ENCODE assay signal across 1 cellular context in genomic region chr9:129987941-129988340, GRCh38.
TF ChIP-seq lines count a peak whose summit lies in the region.

No MANE protein-coding gene starts in this region.

TF ChIP-seq in GM23338, 12 proteins besides CTCF, POLR2A, EP300 and RAD21 (continued from another document):
- TF ChIP-seq, protein P1, sequence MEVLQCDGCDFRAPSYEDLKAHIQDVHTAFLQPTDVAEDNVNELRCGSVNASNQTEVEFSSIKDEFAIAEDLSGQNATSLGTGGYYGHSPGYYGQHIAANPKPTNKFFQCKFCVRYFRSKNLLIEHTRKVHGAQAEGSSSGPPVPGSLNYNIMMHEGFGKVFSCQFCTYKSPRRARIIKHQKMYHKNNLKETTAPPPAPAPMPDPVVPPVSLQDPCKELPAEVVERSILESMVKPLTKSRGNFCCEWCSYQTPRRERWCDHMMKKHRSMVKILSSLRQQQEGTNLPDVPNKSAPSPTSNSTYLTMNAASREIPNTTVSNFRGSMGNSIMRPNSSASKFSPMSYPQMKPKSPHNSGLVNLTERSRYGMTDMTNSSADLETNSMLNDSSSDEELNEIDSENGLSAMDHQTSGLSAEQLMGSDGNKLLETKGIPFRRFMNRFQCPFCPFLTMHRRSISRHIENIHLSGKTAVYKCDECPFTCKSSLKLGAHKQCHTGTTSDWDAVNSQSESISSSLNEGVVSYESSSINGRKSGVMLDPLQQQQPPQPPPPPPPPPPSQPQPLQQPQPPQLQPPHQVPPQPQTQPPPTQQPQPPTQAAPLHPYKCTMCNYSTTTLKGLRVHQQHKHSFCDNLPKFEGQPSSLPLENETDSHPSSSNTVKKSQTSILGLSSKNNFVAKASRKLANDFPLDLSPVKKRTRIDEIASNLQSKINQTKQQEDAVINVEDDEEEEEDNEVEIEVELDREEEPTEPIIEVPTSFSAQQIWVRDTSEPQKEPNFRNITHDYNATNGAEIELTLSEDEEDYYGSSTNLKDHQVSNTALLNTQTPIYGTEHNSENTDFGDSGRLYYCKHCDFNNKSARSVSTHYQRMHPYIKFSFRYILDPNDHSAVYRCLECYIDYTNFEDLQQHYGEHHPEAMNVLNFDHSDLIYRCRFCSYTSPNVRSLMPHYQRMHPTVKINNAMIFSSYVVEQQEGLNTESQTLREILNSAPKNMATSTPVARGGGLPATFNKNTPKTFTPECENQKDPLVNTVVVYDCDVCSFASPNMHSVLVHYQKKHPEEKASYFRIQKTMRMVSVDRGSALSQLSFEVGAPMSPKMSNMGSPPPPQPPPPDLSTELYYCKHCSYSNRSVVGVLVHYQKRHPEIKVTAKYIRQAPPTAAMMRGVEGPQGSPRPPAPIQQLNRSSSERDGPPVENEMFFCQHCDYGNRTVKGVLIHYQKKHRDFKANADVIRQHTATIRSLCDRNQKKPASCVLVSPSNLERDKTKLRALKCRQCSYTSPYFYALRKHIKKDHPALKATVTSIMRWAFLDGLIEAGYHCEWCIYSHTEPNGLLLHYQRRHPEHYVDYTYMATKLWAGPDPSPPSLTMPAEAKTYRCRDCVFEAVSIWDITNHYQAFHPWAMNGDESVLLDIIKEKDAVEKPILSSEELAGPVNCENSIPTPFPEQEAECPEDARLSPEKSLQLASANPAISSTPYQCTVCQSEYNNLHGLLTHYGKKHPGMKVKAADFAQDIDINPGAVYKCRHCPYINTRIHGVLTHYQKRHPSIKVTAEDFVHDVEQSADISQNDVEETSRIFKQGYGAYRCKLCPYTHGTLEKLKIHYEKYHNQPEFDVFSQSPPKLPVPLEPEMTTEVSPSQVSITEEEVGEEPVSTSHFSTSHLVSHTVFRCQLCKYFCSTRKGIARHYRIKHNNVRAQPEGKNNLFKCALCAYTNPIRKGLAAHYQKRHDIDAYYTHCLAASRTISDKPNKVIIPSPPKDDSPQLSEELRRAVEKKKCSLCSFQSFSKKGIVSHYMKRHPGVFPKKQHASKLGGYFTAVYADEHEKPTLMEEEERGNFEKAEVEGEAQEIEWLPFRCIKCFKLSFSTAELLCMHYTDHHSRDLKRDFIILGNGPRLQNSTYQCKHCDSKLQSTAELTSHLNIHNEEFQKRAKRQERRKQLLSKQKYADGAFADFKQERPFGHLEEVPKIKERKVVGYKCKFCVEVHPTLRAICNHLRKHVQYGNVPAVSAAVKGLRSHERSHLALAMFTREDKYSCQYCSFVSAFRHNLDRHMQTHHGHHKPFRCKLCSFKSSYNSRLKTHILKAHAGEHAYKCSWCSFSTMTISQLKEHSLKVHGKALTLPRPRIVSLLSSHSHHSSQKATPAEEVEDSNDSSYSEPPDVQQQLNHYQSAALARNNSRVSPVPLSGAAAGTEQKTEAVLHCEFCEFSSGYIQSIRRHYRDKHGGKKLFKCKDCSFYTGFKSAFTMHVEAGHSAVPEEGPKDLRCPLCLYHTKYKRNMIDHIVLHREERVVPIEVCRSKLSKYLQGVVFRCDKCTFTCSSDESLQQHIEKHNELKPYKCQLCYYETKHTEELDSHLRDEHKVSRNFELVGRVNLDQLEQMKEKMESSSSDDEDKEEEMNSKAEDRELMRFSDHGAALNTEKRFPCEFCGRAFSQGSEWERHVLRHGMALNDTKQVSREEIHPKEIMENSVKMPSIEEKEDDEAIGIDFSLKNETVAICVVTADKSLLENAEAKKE (CRISPR knock-in tag; IDR thresholded peaks at IDR 0.05) = no peak
- TF ChIP-seq, protein P2, sequence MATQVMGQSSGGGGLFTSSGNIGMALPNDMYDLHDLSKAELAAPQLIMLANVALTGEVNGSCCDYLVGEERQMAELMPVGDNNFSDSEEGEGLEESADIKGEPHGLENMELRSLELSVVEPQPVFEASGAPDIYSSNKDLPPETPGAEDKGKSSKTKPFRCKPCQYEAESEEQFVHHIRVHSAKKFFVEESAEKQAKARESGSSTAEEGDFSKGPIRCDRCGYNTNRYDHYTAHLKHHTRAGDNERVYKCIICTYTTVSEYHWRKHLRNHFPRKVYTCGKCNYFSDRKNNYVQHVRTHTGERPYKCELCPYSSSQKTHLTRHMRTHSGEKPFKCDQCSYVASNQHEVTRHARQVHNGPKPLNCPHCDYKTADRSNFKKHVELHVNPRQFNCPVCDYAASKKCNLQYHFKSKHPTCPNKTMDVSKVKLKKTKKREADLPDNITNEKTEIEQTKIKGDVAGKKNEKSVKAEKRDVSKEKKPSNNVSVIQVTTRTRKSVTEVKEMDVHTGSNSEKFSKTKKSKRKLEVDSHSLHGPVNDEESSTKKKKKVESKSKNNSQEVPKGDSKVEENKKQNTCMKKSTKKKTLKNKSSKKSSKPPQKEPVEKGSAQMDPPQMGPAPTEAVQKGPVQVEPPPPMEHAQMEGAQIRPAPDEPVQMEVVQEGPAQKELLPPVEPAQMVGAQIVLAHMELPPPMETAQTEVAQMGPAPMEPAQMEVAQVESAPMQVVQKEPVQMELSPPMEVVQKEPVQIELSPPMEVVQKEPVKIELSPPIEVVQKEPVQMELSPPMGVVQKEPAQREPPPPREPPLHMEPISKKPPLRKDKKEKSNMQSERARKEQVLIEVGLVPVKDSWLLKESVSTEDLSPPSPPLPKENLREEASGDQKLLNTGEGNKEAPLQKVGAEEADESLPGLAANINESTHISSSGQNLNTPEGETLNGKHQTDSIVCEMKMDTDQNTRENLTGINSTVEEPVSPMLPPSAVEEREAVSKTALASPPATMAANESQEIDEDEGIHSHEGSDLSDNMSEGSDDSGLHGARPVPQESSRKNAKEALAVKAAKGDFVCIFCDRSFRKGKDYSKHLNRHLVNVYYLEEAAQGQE (IDR thresholded peaks at IDR 0.05; ENCODE audit: unreplicated experiment) = no peak
